In genomic region chr20:59802471-59803221, GRCh38 we compare ENCODE assay signal across 23 cellular contexts.
A peak's percentile ranks its signal among the peaks of the same experiment; 100 is the strongest.
DNase-seq lines count a peak whose midpoint lies in the region; ATAC-seq and TF ChIP-seq lines count a peak whose summit lies in the region.
"Had no signal": no experiment of that assay in that cellular context is flagged by ENCODE, and none has a peak within 500 bp of the region (broad histone marks: within the 10 kb centered on the region; RNA-seq: fewer than 3 reads in every experiment).

No MANE protein-coding gene starts in this region.

- 81 to 89% (median 84%) methylated on average over 9 of the region's 9 CpGs for WGBS in spleen, 5 donors

- H3K27ac ChIP-seq in caudate nucleus (ENCODE audit: low read depth, low read length) (peak overlapping the region; percentile 65), spleen (no peak overlapping the region), WERI-Rb-1 (no peak overlapping the region)
- H3K27ac ChIP-seq: BLaER1, prostate gland, thyroid gland had no signal

- DNase-seq in H7, result peak; percentile 1
- DNase-seq in caudate nucleus (lab: John Stamatoyannopoulos, UW), result peak in 10 of 61 donors; percentile 11 to 71 (median 20)
- peak; percentile 25 for DNase-seq in islet precursor cell
- DNase-seq in spleen, result peak; percentile 35
- no peak for DNase-seq in WERI-Rb-1
- DNase-seq: activated CD4-positive, alpha-beta T cell treated with anti-CD3 and anti-CD28 coated beads, Interleukin-2, amount 50 U/mL, for 4 hours; central memory CD4-positive, alpha-beta T cell; GDM1; kidney glomerular epithelial cell; mammary epithelial cell; NCI-H1105; NCI-H1930; NCI-H526 treated with DMSO at 0.1 percent for 48 hours; SHP77 treated with DMSO at 0.1 percent for 48 hours; stimulated activated naive CD4-positive, alpha-beta T cell treated with Interleukin-2 at 50 U/mL for 16 hours; T1000; thyroid gland had no signal

- H3K36me3 ChIP-seq in H7 (replicated peaks; ENCODE audit: control insufficient read depth, insufficient read depth, low read length) (no peaks in the 10 kb centered on the region), spleen (no peaks in the 10 kb centered on the region), WERI-Rb-1 (no peaks in the 10 kb centered on the region)
- H3K36me3 ChIP-seq: prostate gland, thyroid gland had no signal

- no peaks in the 10 kb centered on the region for H3K27me3 ChIP-seq in H7 (ENCODE audit: control insufficient read depth, insufficient read depth, low read length)
- H3K27me3 ChIP-seq in spleen (replicated peaks in 1 of 7), result peaks cover 0 to 11% (median 0%) of the 10 kb centered on the region in 7 donors
- peaks cover 69% of the 10 kb centered on the region for H3K27me3 ChIP-seq in WERI-Rb-1 (ENCODE audit: insufficient read depth, low read depth, severe bottlenecking)
- H3K27me3 ChIP-seq: BLaER1, thyroid gland had no signal

- ATAC-seq in HG02970 (IDR thresholded peaks at IDR 0.05; ENCODE audit: low FRiP score, unreplicated experiment) (no peak), HG03469 (IDR thresholded peaks at IDR 0.05; ENCODE audit: unreplicated experiment) (no peak)
- ATAC-seq: activated naive CD4-positive, alpha-beta T cell treated with anti-CD3 and anti-CD28 coated beads, Interleukin-2, amount 50 U/mL, for 72 hours; K562 had no signal

- no peak for TF ChIP-seq POLR2A in spleen (IDR thresholded peaks at IDR 0.05)

- TF ChIP-seq CTCF in spleen (IDR thresholded peaks at IDR 0.05 in 8 of 11, conservative IDR thresholded peaks at IDR 0.05 in 3 of 11) (no peak), WERI-Rb-1 (IDR thresholded peaks at IDR 0.05; ENCODE audit: low read depth, low read length) (no peak)

- intact Hi-C loops in spleen (cut with DNase I; ENCODE audit: low total_unique reads), result no loop called here

- no peaks in the 10 kb centered on the region for H3K4me1 ChIP-seq in spleen
- H3K4me1 ChIP-seq: prostate gland, thyroid gland had no signal

- H3K9me3 ChIP-seq in spleen (peaks cover 3 to 29% (median 21%) of the 10 kb centered on the region in 8 donors), WERI-Rb-1 (ENCODE audit: severe bottlenecking) (peaks cover 10% of the 10 kb centered on the region)
- H3K9me3 ChIP-seq: BLaER1, prostate gland, thyroid gland had no signal

- H3K4me3 ChIP-seq in H7 (ENCODE audit: insufficient read depth, low read depth, low read length), result no peak overlapping the region
- no peak overlapping the region for H3K4me3 ChIP-seq in spleen
- no peak overlapping the region for H3K4me3 ChIP-seq in WERI-Rb-1 (ENCODE audit: low read depth, low read length)
- H3K4me3 ChIP-seq: BLaER1, K562, prostate gland, thyroid gland had no signal
